In the genomic region with DNA sequence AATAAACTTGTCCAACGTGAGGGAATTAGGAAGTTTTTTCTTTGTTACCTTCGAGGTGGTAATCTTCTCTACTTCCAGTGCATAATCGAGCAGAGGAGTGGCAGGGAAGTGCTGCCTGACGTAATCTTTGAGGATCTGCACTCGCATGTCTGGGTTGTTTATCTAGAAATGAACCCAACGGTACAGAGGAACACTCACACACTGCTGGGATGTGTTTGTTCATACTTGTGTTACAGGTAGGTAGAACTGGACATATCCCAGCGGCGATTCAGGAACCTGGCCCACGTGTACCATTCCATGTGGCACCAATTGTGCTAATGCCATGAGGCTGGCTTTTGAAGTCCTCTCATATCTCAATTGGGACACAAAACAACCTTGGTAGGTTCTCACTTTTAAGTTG, we compare ENCODE assay signal across 30 cellular contexts. TPM values are rescaled to one million over a fixed set of nuclear protein-coding genes. Genes with fewer than 3 reads are reported as not detected.
DNase-seq lines count a peak whose midpoint lies in the region; ATAC-seq, FAIRE-seq and TF ChIP-seq lines count a peak whose summit lies in the region.
"Had no signal": no experiment of that assay in that cellular context is flagged by ENCODE, and none has a peak within 500 bp of the region (broad histone marks: within the 10 kb centered on the region; RNA-seq: fewer than 3 reads in every experiment).

No MANE protein-coding gene starts in this region.

- BruUV-seq in HepG2 (replicated peaks; lab: Mats Ljungman, UMichigan), result no TSS peak

- no peak for TF ChIP-seq RAD21 in HepG2 (CRISPR knock-in tag; IDR thresholded peaks at IDR 0.05)

- H3K4me3 ChIP-seq in HEK293 (ENCODE audit: low read depth, low read length), result no peak overlapping the region
- no peak overlapping the region for H3K4me3 ChIP-seq in HepG2 (replicated peaks in 1 of 3; ENCODE audit: insufficient read depth in 1 of 3, low read depth in 2 of 3, low read length in 3 of 3)
- H3K4me3 ChIP-seq: coronary artery, GM23248, pancreas, sigmoid colon, tibial nerve had no signal

- peaks cover 19% of the 10 kb centered on the region for H3K4me1 Mint-ChIP-seq in T-helper 1 cell treated with Interleukin-12 subunit alpha and Interleukin-12 subunit beta and Interleukin-4 antibody, amounts not matched to agents 30 μg/mL and 1 μg/mL, for 36 hours (ENCODE audit: low read depth)
- H3K4me1 Mint-ChIP-seq in activated naive CD8-positive, alpha-beta T cell treated with anti-CD3 and anti-CD28 coated beads for 36 hours, result peaks cover 26% of the 10 kb centered on the region

- CTCF ChIA-PET in HEK293 (lab: Yijun Ruan, JAX) (no interaction called here), HepG2 (lab: Yijun Ruan, JAX; ENCODE audit: low intra/inter-chr PET ratio, low total read pairs) (no interaction called here)

- peak; percentile 28 for FAIRE-seq in HepG2 (lab: Jason Lieb, UNC)
- FAIRE-seq: D721Med, pancreas had no signal

- TF ChIP-seq CTCF in HEK293 (tag by site-specific recombination; IDR thresholded peaks at IDR 0.05) (no peak), HepG2 (CRISPR knock-in tag; IDR thresholded peaks at IDR 0.05) (no peak)

- no peaks in the 10 kb centered on the region; a peak in 1 of 5 replicates for H3K27me3 ChIP-seq in HepG2 (ENCODE audit: control insufficient read depth in 1 of 2, insufficient read depth in 2 of 2, low read length in 2 of 2)
- H3K27me3 ChIP-seq: BE2C, brain microvascular endothelial cell, pancreas, sigmoid colon, tibial nerve had no signal

- H3K36me3 ChIP-seq in HEK293 (ENCODE audit: control insufficient read depth in 2 of 2, insufficient read depth in 1 of 2, low read length in 2 of 2) (peaks cover 37 to 74% of the 10 kb centered on the region in 2 experiments), HepG2 (replicated peaks in 1 of 2; ENCODE audit: control insufficient read depth in 1 of 2, insufficient read depth in 2 of 2, low read length in 2 of 2) (peaks cover 25 to 48% of the 10 kb centered on the region in 2 experiments)

- H3K9me3 ChIP-seq in HEK293 (ENCODE audit: control insufficient read depth, insufficient read depth, low read depth, low read length), result no peaks in the 10 kb centered on the region
- H3K9me3 ChIP-seq in HepG2 (ENCODE audit: low read length), result no peaks in the 10 kb centered on the region
- H3K9me3 ChIP-seq: BE2C, pancreas, sigmoid colon, tibial nerve had no signal

- TF ChIP-seq EP300 in HepG2 (IDR thresholded peaks at IDR 0.05; ENCODE audit: low read depth in 2 of 2, low read length in 2 of 2) (no peak), HepG2 (CRISPR knock-in tag; IDR thresholded peaks at IDR 0.05; ENCODE audit: borderline replicate concordance) (no peak)

- no peaks in the 10 kb centered on the region for H3K27me3 Mint-ChIP-seq in T-helper 1 cell treated with Interleukin-12 subunit alpha and Interleukin-12 subunit beta and Interleukin-4 antibody, amounts not matched to agents 30 μg/mL and 1 μg/mL, for 36 hours (ENCODE audit: low read depth)
- H3K27me3 Mint-ChIP-seq in activated naive CD8-positive, alpha-beta T cell treated with anti-CD3 and anti-CD28 coated beads for 36 hours, result no peaks in the 10 kb centered on the region
- H3K27me3 Mint-ChIP-seq: activated B cell treated with CpG ODN at 0.5 μM for 24 hours; activated naive CD4-positive, alpha-beta T cell treated with anti-CD3 and anti-CD28 coated beads, Interleukin-2, amount 50 U/mL, for 24 hours had no signal

- in situ Hi-C loops in HepG2 (cut with HindIII; ENCODE audit: extremely low pct_ligation_motif_present, low pct_unique_long_range_greater_than_20kb), result no loop called here

- H3K36me3 Mint-ChIP-seq in T-helper 1 cell treated with Interleukin-12 subunit alpha and Interleukin-12 subunit beta and Interleukin-4 antibody, amounts not matched to agents 30 μg/mL and 1 μg/mL, for 36 hours (ENCODE audit: low read depth), result peaks cover 46% of the 10 kb centered on the region
- H3K36me3 Mint-ChIP-seq in activated naive CD8-positive, alpha-beta T cell treated with anti-CD3 and anti-CD28 coated beads for 36 hours, result peaks cover 27% of the 10 kb centered on the region

- H3K27ac Mint-ChIP-seq in T-helper 1 cell treated with Interleukin-12 subunit alpha and Interleukin-12 subunit beta and Interleukin-4 antibody, amounts not matched to agents 30 μg/mL and 1 μg/mL, for 36 hours, result peak overlapping the region; percentile 26
- peak overlapping the region; percentile 80 for H3K27ac Mint-ChIP-seq in activated naive CD8-positive, alpha-beta T cell treated with anti-CD3 and anti-CD28 coated beads for 36 hours
- H3K27ac Mint-ChIP-seq: activated B cell treated with CpG ODN at 0.5 μM for 24 hours, natural killer cell had no signal

- no peak for TF ChIP-seq POLR2A in HepG2 (IDR thresholded peaks at IDR 0.05; ENCODE audit: insufficient read depth in 1 of 2, low read depth in 2 of 2, low read length in 2 of 2)

- H4K20me1 ChIP-seq in HepG2 (ENCODE audit: insufficient read depth, low read length), result no peaks in the 10 kb centered on the region

- H3K9me3 Mint-ChIP-seq in T-helper 1 cell treated with Interleukin-12 subunit alpha and Interleukin-12 subunit beta and Interleukin-4 antibody, amounts not matched to agents 30 μg/mL and 1 μg/mL, for 36 hours, result no peaks in the 10 kb centered on the region
- H3K9me3 Mint-ChIP-seq in activated naive CD8-positive, alpha-beta T cell treated with anti-CD3 and anti-CD28 coated beads for 36 hours, result no peaks in the 10 kb centered on the region
- H3K9me3 Mint-ChIP-seq: activated B cell treated with CpG ODN at 0.5 μM for 24 hours; activated naive CD4-positive, alpha-beta T cell treated with anti-CD3 and anti-CD28 coated beads, Interleukin-2, amount 50 U/mL, for 24 hours; natural killer cell had no signal

- WGBS in HepG2 (ENCODE audit: low lambda C conversion rate), result 60% methylated on average over 9 of the region's 9 CpGs

- no peak overlapping the region for H2AFZ ChIP-seq in HepG2 (ENCODE audit: low read length)
- H2AFZ ChIP-seq: GM23248 had no signal

- intact Hi-C loops in HepG2 (cut with micrococcal nuclease; ENCODE audit: unreplicated experiment), result loop anchor here (5.0 to 10.0 kb wide), 2 partner anchors 38 to 55 kb away; partner anchors contain the start of genes FKBP10 and P3H4

- no peak overlapping the region for H3K4me2 ChIP-seq in HepG2 (ENCODE audit: low read depth, low read length)

- no peaks in the 10 kb centered on the region for H3K4me1 ChIP-seq in HEK293 (ENCODE audit: control insufficient read depth, insufficient read depth, low read length)
- H3K4me1 ChIP-seq in HepG2 (ENCODE audit: insufficient read depth, low read length), result peaks cover 59% of the 10 kb centered on the region
- H3K4me1 ChIP-seq: BE2C had no signal

- H3K9ac ChIP-seq in HepG2 (ENCODE audit: insufficient read depth, low read depth, low read length), result no peak overlapping the region
- H3K9ac ChIP-seq: GM23248 had no signal

- ATAC-seq in HepG2 (no peak), GM18519 (IDR thresholded peaks at IDR 0.05; ENCODE audit: low FRiP score, unreplicated experiment) (no peak), HG02678 (IDR thresholded peaks at IDR 0.05; ENCODE audit: unreplicated experiment) (no peak)
- ATAC-seq: natural killer cell, pancreas had no signal

- H3K4me3 Mint-ChIP-seq in T-helper 1 cell treated with Interleukin-12 subunit alpha and Interleukin-12 subunit beta and Interleukin-4 antibody, amounts not matched to agents 30 μg/mL and 1 μg/mL, for 36 hours, result no peak overlapping the region
- no peak overlapping the region for H3K4me3 Mint-ChIP-seq in activated naive CD8-positive, alpha-beta T cell treated with anti-CD3 and anti-CD28 coated beads for 36 hours
- H3K4me3 Mint-ChIP-seq: activated B cell treated with CpG ODN at 0.5 μM for 24 hours; activated naive CD4-positive, alpha-beta T cell treated with anti-CD3 and anti-CD28 coated beads, Interleukin-2, amount 50 U/mL, for 24 hours; natural killer cell had no signal

- DNase-seq in T-helper 1 cell, result no peak
- DNase-seq in activated naive CD8-positive, alpha-beta T cell treated with anti-CD3 and anti-CD28 coated beads for 36 hours, result no peak
- no peak for DNase-seq in HepG2 (ENCODE audit: low spot score)
- no peak for DNase-seq in stimulated activated CD4-positive, alpha-beta T cell treated with anti-CD3 and anti-CD28 coated beads, Interleukin-4, amount 100 ng/mL, for 24 hours
- DNase-seq: 8988T; activated B cell treated with CpG ODN at 0.5 μM for 24 hours; activated CD8-positive, alpha-beta memory T cell treated with anti-CD3 and anti-CD28 coated beads, Interleukin-2, amount 50 U/mL, for 48 hours; BE2C; brain microvascular endothelial cell; GM23248; hippocampal formation; islet precursor cell; mesenchymal stem cell; natural killer cell; NCI-H1436; NCI-H2171; OCI-M1; SIG-M5; sigmoid colon; stimulated activated naive CD4-positive, alpha-beta T cell had no signal

- H3K79me2 ChIP-seq in HepG2 (ENCODE audit: insufficient read depth, low read length), result peaks cover 6% of the 10 kb centered on the region

- POLR2A ChIA-PET in HEK293 (lab: Yijun Ruan, JAX) (interaction anchor here (1.2 to 1.6 kb wide), 2 partner anchors 49 to 61 kb away, joined by 4 to 5 read pairs; partner anchors contain the start of genes ACLY and ODAD4), HepG2 (lab: Yijun Ruan, JAX) (interaction anchor here (0.6 to 1.1 kb wide), 3 partner anchors 21 to 181 kb away, joined by 3 to 4 read pairs (median 3); partner anchors contain the start of gene EIF1)

- H3K27ac ChIP-seq in HEK293 (ENCODE audit: extremely low read depth, low read depth, low read length) (no peak overlapping the region), HepG2 (ENCODE audit: extremely low read length, insufficient read depth, low read length) (peak overlapping the region; percentile 2)
- H3K27ac ChIP-seq: brain microvascular endothelial cell, coronary artery, GM23248, pancreas, sigmoid colon, tibial nerve had no signal

RNA-seq across cellular contexts. Expression of gene KLHL11, which starts 4.2 kb away (rescaled TPM):
- total RNA-seq in activated naive CD8-positive, alpha-beta T cell treated with anti-CD3 and anti-CD28 coated beads for 36 hours, result 10 to 100 TPM; 17.5 to 17.6 TPM
- 27.5 and 37.1 TPM in 2 replicates for total RNA-seq in HepG2 (2016; rRNA removed; fragmentation: Illumina TruSeq; extraction: Trizol)
- total RNA-seq in HepG2 (2016; cell fraction: cytosol; rRNA removed; fragmentation: Illumina TruSeq; extraction: Trizol; ENCODE audit: low read depth), result 2.5 and 3.0 TPM in 2 replicates
- 25.7 and 35.1 TPM in 2 replicates for total RNA-seq in HepG2 (2016; cell fraction: insoluble cytoplasmic fraction; rRNA removed; fragmentation: Illumina TruSeq; extraction: Trizol)
- 6.3 and 7.6 TPM in 2 replicates for total RNA-seq in HepG2 (2016; cell fraction: membrane; rRNA removed; fragmentation: Illumina TruSeq; extraction: Trizol)
- total RNA-seq in HepG2 (2016; cell fraction: nucleus; rRNA removed; fragmentation: Illumina TruSeq; extraction: Trizol), result 18.3 and 20.0 TPM in 2 replicates
- polyA plus RNA-seq in HepG2 (2011; rRNA removed), result 7.4 and 7.7 TPM in 2 replicates
- 4.0 and 5.2 TPM in 2 replicates for polyA plus RNA-seq in HepG2 (2011; cell fraction: cytosol; rRNA removed)
- polyA plus RNA-seq in HepG2 (2011; cell fraction: nucleus; rRNA removed), result 5.7 and 5.8 TPM in 2 replicates
- polyA plus RNA-seq in HepG2 (2012), result 1.4 and 1.9 TPM in 2 replicates
- 0.03 and 0.08 TPM in 2 replicates for polyA plus RNA-seq in HepG2 (2016; cell fraction: cytosol; fragmentation: Illumina TruSeq; extraction: Trizol; ENCODE audit: low read depth)
- polyA plus RNA-seq in HepG2 (2016; cell fraction: insoluble cytoplasmic fraction; fragmentation: Illumina TruSeq; extraction: Trizol; ENCODE audit: low read depth), result 2.2 and 2.6 TPM in 2 replicates
- 0.37 and 0.49 TPM in 2 replicates for polyA plus RNA-seq in HepG2 (2016; cell fraction: membrane; fragmentation: Illumina TruSeq; extraction: Trizol; ENCODE audit: low read depth)
- 5.5 and 6.3 TPM in 2 replicates for polyA plus RNA-seq in HepG2 (2016; cell fraction: nucleus; fragmentation: Illumina TruSeq; extraction: Trizol; ENCODE audit: insufficient read depth, low read depth)
- polyA minus RNA-seq in HepG2 (2011; rRNA and poly(A)+ RNA removed; ENCODE audit: low replicate concordance), result 26.1 and 45.0 TPM in 2 replicates
- 22.9 and 26.0 TPM in 2 replicates for polyA minus RNA-seq in HepG2 (2011; cell fraction: cytosol; rRNA and poly(A)+ RNA removed)
- 10.8 and 17.8 TPM in 2 replicates for polyA minus RNA-seq in HepG2 (2011; cell fraction: nucleus; rRNA and poly(A)+ RNA removed)

RNA-seq across cellular contexts. Expression of gene KLHL10, which starts 31.8 kb away (rescaled TPM):
- total RNA-seq in activated naive CD8-positive, alpha-beta T cell treated with anti-CD3 and anti-CD28 coated beads for 36 hours, result under 1 TPM; 0.19 to 0.30 TPM
- total RNA-seq in HepG2 (2016; rRNA removed; fragmentation: Illumina TruSeq; extraction: Trizol), result 0.04 TPM in 1 of 2 replicates, not detected in the other
- 0.09 TPM in 1 of 2 replicates, not detected in the other for total RNA-seq in HepG2 (2016; cell fraction: cytosol; rRNA removed; fragmentation: Illumina TruSeq; extraction: Trizol; ENCODE audit: low read depth)
- 0.04 and 0.09 TPM in 2 replicates for total RNA-seq in HepG2 (2016; cell fraction: insoluble cytoplasmic fraction; rRNA removed; fragmentation: Illumina TruSeq; extraction: Trizol)
- total RNA-seq in HepG2 (2016; cell fraction: membrane; rRNA removed; fragmentation: Illumina TruSeq; extraction: Trizol), result not detected in 2 replicates
- not detected in 2 replicates for total RNA-seq in HepG2 (2016; cell fraction: nucleus; rRNA removed; fragmentation: Illumina TruSeq; extraction: Trizol)
- 0.05 and 0.08 TPM in 2 replicates for polyA plus RNA-seq in HepG2 (2011; rRNA removed)
- 0.03 TPM in 1 of 2 replicates, not detected in the other for polyA plus RNA-seq in HepG2 (2011; cell fraction: cytosol; rRNA removed)
- 0.05 and 0.13 TPM in 2 replicates for polyA plus RNA-seq in HepG2 (2011; cell fraction: nucleus; rRNA removed)
- not detected in 2 replicates for polyA plus RNA-seq in HepG2 (2012)
- polyA plus RNA-seq in HepG2 (2016; cell fraction: cytosol; fragmentation: Illumina TruSeq; extraction: Trizol; ENCODE audit: low read depth), result not detected in 2 replicates
- polyA plus RNA-seq in HepG2 (2016; cell fraction: insoluble cytoplasmic fraction; fragmentation: Illumina TruSeq; extraction: Trizol; ENCODE audit: low read depth), result not detected in 2 replicates
- not detected in 2 replicates for polyA plus RNA-seq in HepG2 (2016; cell fraction: membrane; fragmentation: Illumina TruSeq; extraction: Trizol; ENCODE audit: low read depth)
- polyA plus RNA-seq in HepG2 (2016; cell fraction: nucleus; fragmentation: Illumina TruSeq; extraction: Trizol; ENCODE audit: insufficient read depth, low read depth), result not detected in 2 replicates
- 0.12 TPM in 1 of 2 replicates, not detected in the other for polyA minus RNA-seq in HepG2 (2011; rRNA and poly(A)+ RNA removed; ENCODE audit: low replicate concordance)
- polyA minus RNA-seq in HepG2 (2011; cell fraction: cytosol; rRNA and poly(A)+ RNA removed), result not detected in 2 replicates
- polyA minus RNA-seq in HepG2 (2011; cell fraction: nucleus; rRNA and poly(A)+ RNA removed), result not detected in 2 replicates
- total RNA-seq: activated B cell treated with CpG ODN at 0.5 μM for 24 hours, M059J, natural killer cell, pancreas, tibial nerve had no signal

RNA-seq across cellular contexts. Expression of gene NT5C3B, which starts 33.4 kb away (rescaled TPM):
- total RNA-seq in activated naive CD8-positive, alpha-beta T cell treated with anti-CD3 and anti-CD28 coated beads for 36 hours, result 10 to 100 TPM; 52.8 to 56.7 TPM
- total RNA-seq in HepG2 (2016; rRNA removed; fragmentation: Illumina TruSeq; extraction: Trizol), result 92.1 and 104 TPM in 2 replicates
- total RNA-seq in HepG2 (2016; cell fraction: cytosol; rRNA removed; fragmentation: Illumina TruSeq; extraction: Trizol; ENCODE audit: low read depth), result 128 and 164 TPM in 2 replicates
- total RNA-seq in HepG2 (2016; cell fraction: insoluble cytoplasmic fraction; rRNA removed; fragmentation: Illumina TruSeq; extraction: Trizol), result 87.1 and 106 TPM in 2 replicates
- total RNA-seq in HepG2 (2016; cell fraction: membrane; rRNA removed; fragmentation: Illumina TruSeq; extraction: Trizol), result 198 and 220 TPM in 2 replicates
- total RNA-seq in HepG2 (2016; cell fraction: nucleus; rRNA removed; fragmentation: Illumina TruSeq; extraction: Trizol), result 52.2 and 64.7 TPM in 2 replicates
- 119 and 126 TPM in 2 replicates for polyA plus RNA-seq in HepG2 (2011; rRNA removed)
- 116 and 145 TPM in 2 replicates for polyA plus RNA-seq in HepG2 (2011; cell fraction: cytosol; rRNA removed)
- 119 TPM in 2 replicates for polyA plus RNA-seq in HepG2 (2011; cell fraction: nucleus; rRNA removed)
- polyA plus RNA-seq in HepG2 (2012), result 77.4 and 82.6 TPM in 2 replicates
- polyA plus RNA-seq in HepG2 (2016; cell fraction: cytosol; fragmentation: Illumina TruSeq; extraction: Trizol; ENCODE audit: low read depth), result 148 and 199 TPM in 2 replicates
- polyA plus RNA-seq in HepG2 (2016; cell fraction: insoluble cytoplasmic fraction; fragmentation: Illumina TruSeq; extraction: Trizol; ENCODE audit: low read depth), result 108 and 113 TPM in 2 replicates
- 207 and 224 TPM in 2 replicates for polyA plus RNA-seq in HepG2 (2016; cell fraction: membrane; fragmentation: Illumina TruSeq; extraction: Trizol; ENCODE audit: low read depth)
- polyA plus RNA-seq in HepG2 (2016; cell fraction: nucleus; fragmentation: Illumina TruSeq; extraction: Trizol; ENCODE audit: insufficient read depth, low read depth), result 109 and 119 TPM in 2 replicates
- 36.5 and 43.6 TPM in 2 replicates for polyA minus RNA-seq in HepG2 (2011; rRNA and poly(A)+ RNA removed; ENCODE audit: low replicate concordance)
- polyA minus RNA-seq in HepG2 (2011; cell fraction: cytosol; rRNA and poly(A)+ RNA removed), result 32.3 and 34.1 TPM in 2 replicates
- 48.5 and 53.7 TPM in 2 replicates for polyA minus RNA-seq in HepG2 (2011; cell fraction: nucleus; rRNA and poly(A)+ RNA removed)

RNA-seq across cellular contexts. Expression of gene ACLY, which starts 49.3 kb away (rescaled TPM):
- total RNA-seq in activated naive CD8-positive, alpha-beta T cell treated with anti-CD3 and anti-CD28 coated beads for 36 hours, result 100 to 1,000 TPM; 197 to 202 TPM
- 218 and 277 TPM in 2 replicates for total RNA-seq in HepG2 (2016; rRNA removed; fragmentation: Illumina TruSeq; extraction: Trizol)
- total RNA-seq in HepG2 (2016; cell fraction: cytosol; rRNA removed; fragmentation: Illumina TruSeq; extraction: Trizol; ENCODE audit: low read depth), result 24.5 and 29.0 TPM in 2 replicates
- total RNA-seq in HepG2 (2016; cell fraction: insoluble cytoplasmic fraction; rRNA removed; fragmentation: Illumina TruSeq; extraction: Trizol), result 218 and 232 TPM in 2 replicates
- total RNA-seq in HepG2 (2016; cell fraction: membrane; rRNA removed; fragmentation: Illumina TruSeq; extraction: Trizol), result 75.9 and 85.9 TPM in 2 replicates
- total RNA-seq in HepG2 (2016; cell fraction: nucleus; rRNA removed; fragmentation: Illumina TruSeq; extraction: Trizol), result 147 and 157 TPM in 2 replicates
- polyA plus RNA-seq in HepG2 (2011; rRNA removed), result 111 and 143 TPM in 2 replicates
- polyA plus RNA-seq in HepG2 (2011; cell fraction: cytosol; rRNA removed), result 98.4 and 118 TPM in 2 replicates
- 94.3 and 115 TPM in 2 replicates for polyA plus RNA-seq in HepG2 (2011; cell fraction: nucleus; rRNA removed)
- 93.3 and 115 TPM in 2 replicates for polyA plus RNA-seq in HepG2 (2012)
- 12.6 and 14.2 TPM in 2 replicates for polyA plus RNA-seq in HepG2 (2016; cell fraction: cytosol; fragmentation: Illumina TruSeq; extraction: Trizol; ENCODE audit: low read depth)
- 183 and 215 TPM in 2 replicates for polyA plus RNA-seq in HepG2 (2016; cell fraction: insoluble cytoplasmic fraction; fragmentation: Illumina TruSeq; extraction: Trizol; ENCODE audit: low read depth)
- 30.1 and 37.0 TPM in 2 replicates for polyA plus RNA-seq in HepG2 (2016; cell fraction: membrane; fragmentation: Illumina TruSeq; extraction: Trizol; ENCODE audit: low read depth)
- polyA plus RNA-seq in HepG2 (2016; cell fraction: nucleus; fragmentation: Illumina TruSeq; extraction: Trizol; ENCODE audit: insufficient read depth, low read depth), result 178 and 193 TPM in 2 replicates
- polyA minus RNA-seq in HepG2 (2011; rRNA and poly(A)+ RNA removed; ENCODE audit: low replicate concordance), result 364 TPM in 2 replicates
- 190 and 249 TPM in 2 replicates for polyA minus RNA-seq in HepG2 (2011; cell fraction: cytosol; rRNA and poly(A)+ RNA removed)
- 60.3 and 96.6 TPM in 2 replicates for polyA minus RNA-seq in HepG2 (2011; cell fraction: nucleus; rRNA and poly(A)+ RNA removed)

RNA-seq across cellular contexts. Expression of gene FKBP10, which starts 56.6 kb away (rescaled TPM):
- under 1 TPM; 0.48 to 0.89 TPM for total RNA-seq in activated naive CD8-positive, alpha-beta T cell treated with anti-CD3 and anti-CD28 coated beads for 36 hours
- 46.5 and 149 TPM in 2 replicates for total RNA-seq in HepG2 (2016; rRNA removed; fragmentation: Illumina TruSeq; extraction: Trizol)
- total RNA-seq in HepG2 (2016; cell fraction: cytosol; rRNA removed; fragmentation: Illumina TruSeq; extraction: Trizol; ENCODE audit: low read depth), result 31.7 and 32.8 TPM in 2 replicates
- 37.6 and 157 TPM in 2 replicates for total RNA-seq in HepG2 (2016; cell fraction: insoluble cytoplasmic fraction; rRNA removed; fragmentation: Illumina TruSeq; extraction: Trizol)
- 42.3 and 48.1 TPM in 2 replicates for total RNA-seq in HepG2 (2016; cell fraction: membrane; rRNA removed; fragmentation: Illumina TruSeq; extraction: Trizol)
- 148 and 181 TPM in 2 replicates for total RNA-seq in HepG2 (2016; cell fraction: nucleus; rRNA removed; fragmentation: Illumina TruSeq; extraction: Trizol)
- polyA plus RNA-seq in HepG2 (2011; rRNA removed), result 543 and 573 TPM in 2 replicates
- polyA plus RNA-seq in HepG2 (2011; cell fraction: cytosol; rRNA removed), result 288 and 579 TPM in 2 replicates
- polyA plus RNA-seq in HepG2 (2011; cell fraction: nucleus; rRNA removed), result 3,059 and 4,867 TPM in 2 replicates
- polyA plus RNA-seq in HepG2 (2012), result 224 and 292 TPM in 2 replicates
- polyA plus RNA-seq in HepG2 (2016; cell fraction: cytosol; fragmentation: Illumina TruSeq; extraction: Trizol; ENCODE audit: low read depth), result 18.4 and 19.7 TPM in 2 replicates
- polyA plus RNA-seq in HepG2 (2016; cell fraction: insoluble cytoplasmic fraction; fragmentation: Illumina TruSeq; extraction: Trizol; ENCODE audit: low read depth), result 46.0 and 56.5 TPM in 2 replicates
- polyA plus RNA-seq in HepG2 (2016; cell fraction: membrane; fragmentation: Illumina TruSeq; extraction: Trizol; ENCODE audit: low read depth), result 32.1 and 36.5 TPM in 2 replicates
- 597 and 623 TPM in 2 replicates for polyA plus RNA-seq in HepG2 (2016; cell fraction: nucleus; fragmentation: Illumina TruSeq; extraction: Trizol; ENCODE audit: insufficient read depth, low read depth)
- polyA minus RNA-seq in HepG2 (2011; rRNA and poly(A)+ RNA removed; ENCODE audit: low replicate concordance), result 133 and 613 TPM in 2 replicates
- polyA minus RNA-seq in HepG2 (2011; cell fraction: cytosol; rRNA and poly(A)+ RNA removed), result 159 and 170 TPM in 2 replicates
- polyA minus RNA-seq in HepG2 (2011; cell fraction: nucleus; rRNA and poly(A)+ RNA removed), result 231 and 275 TPM in 2 replicates
